1 cellular context compared by ENCODE assay signal in genomic region chr1:40930174-40930573, GRCh38.
TF ChIP-seq lines count a peak whose summit lies in the region.

No MANE protein-coding gene starts in this region.

TF ChIP-seq in liver, 16 proteins besides CTCF, POLR2A, EP300 and RAD21:
- TF ChIP-seq, protein P1, sequence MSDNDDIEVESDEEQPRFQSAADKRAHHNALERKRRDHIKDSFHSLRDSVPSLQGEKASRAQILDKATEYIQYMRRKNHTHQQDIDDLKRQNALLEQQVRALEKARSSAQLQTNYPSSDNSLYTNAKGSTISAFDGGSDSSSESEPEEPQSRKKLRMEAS (IDR thresholded peaks at IDR 0.05), result peak; percentile 38
- TF ChIP-seq TAF1 (conservative IDR thresholded peaks at IDR 0.05), result no peak
- no peak for TF ChIP-seq REST (IDR thresholded peaks at IDR 0.05)
- TF ChIP-seq HNF4G (IDR thresholded peaks at IDR 0.05), result no peak
- TF ChIP-seq HNF4A (conservative IDR thresholded peaks at IDR 0.05), result peak; percentile 29 to 76
- peak in 1 of 2 donors; percentile 37 for TF ChIP-seq EGR1 (IDR thresholded peaks at IDR 0.05; ENCODE audit: low read depth in 2 of 2)
- peak; percentile 94 for TF ChIP-seq YY1 (IDR thresholded peaks at IDR 0.05)
- TF ChIP-seq GABPA (IDR thresholded peaks at IDR 0.05 in 1 of 2, conservative IDR thresholded peaks at IDR 0.05 in 1 of 2), result peak in 1 of 2 donors; percentile 18
- TF ChIP-seq NR2F2 (IDR thresholded peaks at IDR 0.05), result no peak
- TF ChIP-seq JUND (IDR thresholded peaks at IDR 0.05), result peak; percentile 66 to 76
- TF ChIP-seq, protein P2, sequence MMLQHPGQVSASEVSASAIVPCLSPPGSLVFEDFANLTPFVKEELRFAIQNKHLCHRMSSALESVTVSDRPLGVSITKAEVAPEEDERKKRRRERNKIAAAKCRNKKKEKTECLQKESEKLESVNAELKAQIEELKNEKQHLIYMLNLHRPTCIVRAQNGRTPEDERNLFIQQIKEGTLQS (IDR thresholded peaks at IDR 0.05), result no peak
- peak; percentile 19 for TF ChIP-seq SP1 (IDR thresholded peaks at IDR 0.05)
- peak; percentile 93 for TF ChIP-seq FOXA2 (IDR thresholded peaks at IDR 0.05)
- TF ChIP-seq RXRA (IDR thresholded peaks at IDR 0.05), result peak; percentile 31 to 83
- peak; percentile 92 for TF ChIP-seq FOXA1 (IDR thresholded peaks at IDR 0.05)
- TF ChIP-seq ZBTB33 (IDR thresholded peaks at IDR 0.05), result no peak
TF ChIP-seq in liver: peak in this region for 10.
